ENCODE assay signal across 1 cellular context in genomic region chr3:158769519-158770253, GRCh38.
TF ChIP-seq lines count a peak whose summit lies in the region.

No MANE protein-coding gene starts in this region.

TF ChIP-seq in SK-N-SH treated with all-trans-retinoic acid at 6 μM for 48 hours, 23 proteins besides CTCF, POLR2A, EP300 and RAD21 (continued from another document):
- TF ChIP-seq TSHZ2 (CRISPR knock-in tag; IDR thresholded peaks at IDR 0.05) (no peak), BACH2 (CRISPR knock-in tag; IDR thresholded peaks at IDR 0.05; ENCODE audit: borderline replicate concordance) (no peak), CSDC2 (CRISPR knock-in tag; IDR thresholded peaks at IDR 0.05) (no peak)
